ENCODE assay signal across 8 cellular contexts in the genomic region with DNA sequence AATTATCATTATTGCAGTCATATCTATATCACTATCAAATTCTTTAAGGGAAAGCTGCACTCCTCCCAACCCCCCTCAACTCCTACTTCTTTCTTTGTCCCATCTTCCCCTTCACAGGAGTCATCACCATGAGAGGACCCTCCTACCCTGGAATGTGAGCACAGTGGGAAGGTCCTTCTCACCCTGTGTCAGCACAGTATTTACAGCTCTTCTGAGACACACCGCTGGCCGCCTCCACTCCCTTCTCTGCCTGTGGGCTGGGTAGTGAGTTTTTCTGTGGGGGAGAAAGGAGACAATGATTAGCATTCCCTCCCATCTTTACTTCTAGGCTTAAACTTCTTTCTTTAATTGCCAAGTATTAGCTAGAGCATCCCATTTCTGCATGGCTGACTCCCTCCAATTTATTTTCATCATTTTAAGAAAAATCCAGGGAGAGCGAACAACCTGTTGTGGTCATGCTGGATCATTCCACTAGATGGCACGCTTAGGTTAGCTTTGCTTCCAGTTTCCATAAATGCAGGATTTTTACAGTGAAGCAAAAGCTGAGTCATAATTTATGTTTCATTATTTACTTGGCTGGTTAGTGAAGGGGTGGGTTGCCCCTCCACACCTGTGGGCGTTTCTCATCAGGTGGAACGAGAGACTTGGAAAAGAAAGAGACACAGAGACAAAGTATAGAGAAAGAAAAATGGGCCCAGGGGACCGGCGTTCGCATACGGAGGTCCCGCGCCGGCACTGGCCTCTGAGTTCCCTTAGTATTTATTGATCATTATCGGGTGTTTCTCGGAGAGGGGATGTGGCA.
DNase-seq lines count a peak whose midpoint lies in the region; ATAC-seq and TF ChIP-seq lines count a peak whose summit lies in the region.

No MANE protein-coding gene starts in this region.

- H3K27ac ChIP-seq in Panc1 (ENCODE audit: low read length), result no peak overlapping the region
- peak overlapping the region; percentile 33 for H3K27ac ChIP-seq in iPS-20b (ENCODE audit: low read length)

- peak overlapping the region; percentile 73 for H3K4me2 ChIP-seq in skeletal muscle satellite cell (ENCODE audit: low read length)

- H3K36me3 ChIP-seq in Panc1 (ENCODE audit: control insufficient read depth, insufficient read depth, low read length) (no peaks in the 10 kb centered on the region), iPS-20b (ENCODE audit: insufficient read depth, low read depth, low read length) (no peaks in the 10 kb centered on the region), skeletal muscle satellite cell (ENCODE audit: insufficient read depth, low read length) (no peaks in the 10 kb centered on the region)

- CTCF ChIA-PET in Panc1 (lab: Charles Lee), result interaction anchor here (0.6 to 1.0 kb wide), 2 partner anchors 127 to 452 kb away, joined by 3 read pairs; no protein-coding TSS in a partner anchor

- ATAC-seq in GM21528 (IDR thresholded peaks at IDR 0.05; ENCODE audit: low FRiP score, unreplicated experiment) (peak; percentile 97), Panc1 (no peak)

- intact Hi-C loops in Panc1 (cut with micrococcal nuclease; ENCODE audit: unreplicated experiment), result loop anchor here (2.0 kb wide), 2 partner anchors 404 to 452 kb away; no protein-coding TSS in a partner anchor

- DNase-seq in DMS 273 (lab: John Stamatoyannopoulos, UW; ENCODE audit: unreplicated experiment) (peak; percentile 59), DMS 273 treated with DMSO at 0.1 percent for 48 hours (lab: John Stamatoyannopoulos, UW) (no peak), HS-5 (ENCODE audit: low read depth) (peak; percentile 36), Panc1 (ENCODE audit: low read depth, low spot score) (peak; percentile 22), brain pericyte (ENCODE audit: low read depth, low spot score) (peak; percentile 31)

- H3K9me3 ChIP-seq in Panc1 (ENCODE audit: control insufficient read depth, insufficient read depth, low read depth, low read length), result no peaks in the 10 kb centered on the region
- H3K9me3 ChIP-seq in iPS-20b (ENCODE audit: insufficient read depth, low read depth, low read length), result no peaks in the 10 kb centered on the region
- no peaks in the 10 kb centered on the region for H3K9me3 ChIP-seq in skeletal muscle satellite cell (replicated peaks; ENCODE audit: low read length)

- in situ Hi-C loops in Panc1 (cut with HindIII; ENCODE audit: low pct_unique_long_range_greater_than_20kb, low sequenced_read_pairs), result no loop called here

- H3K4me3 ChIP-seq in Panc1 (ENCODE audit: low read depth in 2 of 2, low read length in 2 of 2) (peak overlapping the region in 1 of 2 experiments; percentile 5; a peak in 1 of 4 replicates), iPS-20b (ENCODE audit: low read length) (peak overlapping the region; percentile 56), skeletal muscle satellite cell (ENCODE audit: low read length) (peak overlapping the region; percentile 69)

- no TSS peak for BruUV-seq in Panc1 (replicated peaks; lab: Mats Ljungman, UMichigan)

- no peaks in the 10 kb centered on the region for H3K27me3 ChIP-seq in Panc1 (ENCODE audit: control insufficient read depth, insufficient read depth, low read length)
- no peaks in the 10 kb centered on the region for H3K27me3 ChIP-seq in iPS-20b (ENCODE audit: insufficient read depth, low read length)
- H3K27me3 ChIP-seq in skeletal muscle satellite cell (ENCODE audit: control insufficient read depth, insufficient read depth, low read length), result peaks cover 6% of the 10 kb centered on the region

- POLR2A ChIA-PET in Panc1 (lab: Charles Lee), result no interaction called here

- peak; percentile 80 for TF ChIP-seq CTCF in Panc1 (IDR thresholded peaks at IDR 0.05)

- peak overlapping the region; percentile 63; the same call in 1 of the 2 replicates for H3K9ac ChIP-seq in iPS-20b (ENCODE audit: low read depth, low read length)
- H3K9ac ChIP-seq in skeletal muscle satellite cell (ENCODE audit: low read depth, low read length), result peak overlapping the region; percentile 60

- H3K4me1 ChIP-seq in Panc1 (ENCODE audit: control insufficient read depth, insufficient read depth, low read length) (no peaks in the 10 kb centered on the region), iPS-20b (ENCODE audit: insufficient read depth, low read length) (peaks cover 3% of the 10 kb centered on the region; the same call in 1 of the 2 replicates), skeletal muscle satellite cell (ENCODE audit: control insufficient read depth, insufficient read depth, low read length) (peaks cover 31% of the 10 kb centered on the region)
